In genomic region chr6:116444092-116444491, GRCh38 we compare ENCODE assay signal across 8 cellular contexts. TPM values are rescaled to one million over a fixed set of nuclear protein-coding genes. Genes with fewer than 3 reads are reported as not detected.
DNase-seq lines count a peak whose midpoint lies in the region; ATAC-seq, FAIRE-seq and TF ChIP-seq lines count a peak whose summit lies in the region.

No MANE protein-coding gene starts in this region.

- no peak overlapping the region for H3K4me3 Mint-ChIP-seq in progenitor cell of endocrine pancreas (ENCODE audit: low read depth)

- DNase-seq in AG04449 (ENCODE audit: low read depth, low spot score) (no peak), RCC 7860 (ENCODE audit: low spot score) (peak; percentile 7), progenitor cell of endocrine pancreas (ENCODE audit: low spot score, unreplicated experiment) (no peak), NCI-H1930 (lab: John Stamatoyannopoulos, UW) (no peak)

- no peaks in the 10 kb centered on the region for H3K27me3 Mint-ChIP-seq in progenitor cell of endocrine pancreas

- no peak for FAIRE-seq in RCC 7860 (lab: Jason Lieb, UNC)

- ATAC-seq in HG03095 (IDR thresholded peaks at IDR 0.05; ENCODE audit: unreplicated experiment) (peak; percentile 68), esophagus mucosa (peak; percentile 66), HG02970 (IDR thresholded peaks at IDR 0.05; ENCODE audit: low FRiP score, unreplicated experiment) (no peak)

- peaks cover 2% of the 10 kb centered on the region for H3K4me1 Mint-ChIP-seq in progenitor cell of endocrine pancreas (ENCODE audit: low read depth)

- H3K4me3 ChIP-seq in AG04449 (ENCODE audit: low read depth, low read length) (no peak overlapping the region), GM12875 (ENCODE audit: low read depth, low read length) (no peak overlapping the region)

- H3K27ac Mint-ChIP-seq in progenitor cell of endocrine pancreas = no peak overlapping the region

- H3K9me3 Mint-ChIP-seq in progenitor cell of endocrine pancreas (ENCODE audit: low read depth) = no peaks in the 10 kb centered on the region

- H3K36me3 Mint-ChIP-seq in progenitor cell of endocrine pancreas (ENCODE audit: insufficient read depth) = no peaks in the 10 kb centered on the region

- CTCF ChIA-PET in AG04449 (lab: Yijun Ruan, JAX) = interaction anchor here (0.6 to 5.6 kb wide), 14 partner anchors 10 to 227 kb away, joined by 3 to 49 read pairs (median 4); partner anchors contain the start of genes CALHM5, RWDD1 and TSPYL1

- POLR2A ChIA-PET in AG04449 (lab: Yijun Ruan, JAX) = no interaction called here

- peak; percentile 56 for TF ChIP-seq CTCF in AG04449 (IDR thresholded peaks at IDR 0.05; ENCODE audit: insufficient read depth, low read length, missing control alignments)
- TF ChIP-seq CTCF in GM12875 (IDR thresholded peaks at IDR 0.05; ENCODE audit: borderline replicate concordance, insufficient read depth, low read depth, low read length) = peak; percentile 38; the same call in 1 of the 2 replicates
- TF ChIP-seq CTCF in progenitor cell of endocrine pancreas (IDR thresholded peaks at IDR 0.05; ENCODE audit: unreplicated experiment) = peak; percentile 56

RNA-seq across cellular contexts. Expression of gene CALHM6, which starts 17.1 kb away (rescaled TPM):
- total RNA-seq in esophagus mucosa (0.20 TPM), progenitor cell of endocrine pancreas (0.75 and 1.2 TPM in 2 replicates)
